Comparison of ENCODE assay signal across 16 cellular contexts in the genomic region with DNA sequence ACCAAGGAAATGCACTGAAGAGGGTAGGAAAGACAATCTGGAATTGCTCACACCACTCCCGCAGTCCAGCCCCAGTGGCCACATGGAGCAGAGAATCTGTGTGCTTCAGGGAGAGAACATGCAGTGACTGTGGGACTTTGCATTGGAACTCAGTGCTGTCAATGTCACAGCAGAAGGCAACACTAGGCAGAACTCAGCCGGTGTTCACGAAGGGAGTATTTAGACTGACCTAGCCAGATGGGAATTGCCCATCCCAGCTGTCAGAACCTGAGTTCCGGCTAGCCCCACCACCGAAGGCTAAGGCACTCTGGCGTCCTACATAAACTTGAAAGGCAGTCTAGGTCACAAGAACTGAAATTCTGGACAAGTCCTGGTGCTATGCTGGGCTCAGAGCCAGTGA.
"Had no signal": no experiment of that assay in that cellular context is flagged by ENCODE, and none has a peak within 500 bp of the region (broad histone marks: within the 10 kb centered on the region; RNA-seq: fewer than 3 reads in every experiment).

No MANE protein-coding gene starts in this region.

- H3K27ac Mint-ChIP-seq: naive thymus-derived CD4-positive, alpha-beta T cell had no signal

- DNase-seq: cortex of kidney; dorsolateral prefrontal cortex; effector CD8-positive, alpha-beta T cell; gastrocnemius medialis; immature natural killer cell; kidney; left colon; mammary epithelial cell; naive thymus-derived CD4-positive, alpha-beta T cell; sigmoid colon; stimulated activated CD4-positive, alpha-beta T cell treated with anti-CD3 and anti-CD28 coated beads, Interleukin-12 subunit alpha, Interleukin-12 subunit beta, amount 100 ng/mL, for 4 hours; stimulated activated naive CD4-positive, alpha-beta T cell treated with Interleukin-2 at 50 U/mL for 16 hours had no signal

- H3K4me1 ChIP-seq: sigmoid colon had no signal

- H3K4me3 ChIP-seq: dorsolateral prefrontal cortex, gastrocnemius medialis, sigmoid colon, skin epidermis had no signal

- H3K9me3 Mint-ChIP-seq: naive thymus-derived CD4-positive, alpha-beta T cell had no signal

- H3K4me3 Mint-ChIP-seq: naive thymus-derived CD4-positive, alpha-beta T cell had no signal

- H3K36me3 ChIP-seq: gastrocnemius medialis, sigmoid colon had no signal

- H3K9me3 ChIP-seq: gastrocnemius medialis, neutrophil, sigmoid colon had no signal

- H3K27me3 ChIP-seq: dorsolateral prefrontal cortex, gastrocnemius medialis, neutrophil, sigmoid colon had no signal

- H3K27ac ChIP-seq: gastrocnemius medialis, neutrophil, sigmoid colon, skin epidermis had no signal

- FAIRE-seq: endometrium, kidney had no signal

- ATAC-seq: esophagus mucosa; gastrocnemius medialis; left colon; naive thymus-derived CD4-positive, alpha-beta T cell had no signal
